1 cellular context compared by ENCODE assay signal in genomic region chr18:32470713-32471633, GRCh38.
TF ChIP-seq lines count a peak whose summit lies in the region.

TSS of gene GAREM1 (minus strand) at chr18:32470882. CDS start at chr18:32470428, 454 bp downstream.

TF ChIP-seq in HCT116, 20 proteins besides CTCF, POLR2A, EP300 and RAD21 (continued from another document):
- peak; percentile 50 for TF ChIP-seq MAX (IDR thresholded peaks at IDR 0.05)
